Comparison of ENCODE assay signal across 22 cellular contexts in genomic region chr6:2187826-2188225, GRCh38. TPM values are rescaled to one million over a fixed set of nuclear protein-coding genes. Genes with fewer than 3 reads are reported as not detected.
DNase-seq lines count a peak whose midpoint lies in the region; ATAC-seq, FAIRE-seq and TF ChIP-seq lines count a peak whose summit lies in the region.
"Had no signal": no experiment of that assay in that cellular context is flagged by ENCODE, and none has a peak within 500 bp of the region (broad histone marks: within the 10 kb centered on the region; RNA-seq: fewer than 3 reads in every experiment).

No MANE protein-coding gene starts in this region.

- FAIRE-seq in GM18507 (lab: Jason Lieb, UNC) (peak; percentile 66), RCC 7860 (lab: Jason Lieb, UNC) (no peak)
- FAIRE-seq: A204.1 had no signal

- H3K36me3 ChIP-seq in testis (ENCODE audit: low read depth, missing control alignments): no peaks in the 10 kb centered on the region
- H3K36me3 ChIP-seq: HAP-1 had no signal

- TF ChIP-seq CTCF in epithelial cell of proximal tubule (conservative IDR thresholded peaks at IDR 0.05; ENCODE audit: low read depth, low read length): no peak
- TF ChIP-seq CTCF in testis (IDR thresholded peaks at IDR 0.05): no peak

- ATAC-seq in HG03342 (IDR thresholded peaks at IDR 0.05; ENCODE audit: unreplicated experiment) (peak; percentile 45), HG03159 (IDR thresholded peaks at IDR 0.05; ENCODE audit: unreplicated experiment) (no peak)
- ATAC-seq: SK-N-SH treated with all-trans-retinoic acid at 6 μM for 48 hours had no signal

- no peaks in the 10 kb centered on the region for H3K9me3 ChIP-seq in testis
- H3K9me3 ChIP-seq: HAP-1 had no signal

- WGBS in testis, 2 donors: 85 to 86% methylated on average over 3 of the region's 3 CpGs

- DNase-seq in GM18507 (ENCODE audit: extremely low spot score, insufficient read length, low read depth) (no peak), GM19238 (ENCODE audit: insufficient read length, low spot score) (peak; percentile 8), epithelial cell of proximal tubule (ENCODE audit: low read depth) (peak; percentile 42), RCC 7860 (ENCODE audit: low spot score) (no peak), testis (no peak)
- DNase-seq in activated CD8-positive, alpha-beta memory T cell treated with anti-CD3 and anti-CD28 coated beads, Interleukin-2, amount 50 U/mL, for 48 hours: no peak
- DNase-seq: DMS53; GDM1; GM23248; KBM-7; NCI-H1105; NCI-H2029 treated with DMSO at 0.1 percent for 48 hours; NCI-H226; NCI-H524; NCI-H774; NK-92 treated with Interleukin-12 subunit alpha and Interleukin-12 subunit beta, amount 100 ng/mL, for 24 hours had no signal

- H3K4me3 ChIP-seq in epithelial cell of proximal tubule (ENCODE audit: low read depth, low read length): no peak overlapping the region
- no peak overlapping the region for H3K4me3 ChIP-seq in testis
- H3K4me3 ChIP-seq: GM23248, HAP-1 had no signal

- TF ChIP-seq POLR2A in testis (IDR thresholded peaks at IDR 0.05): no peak

- intact Hi-C loops in testis (cut with DNase I; ENCODE audit: low total_unique reads): no loop called here

- H3K4me1 ChIP-seq in testis: no peaks in the 10 kb centered on the region

- no peaks in the 10 kb centered on the region for H3K27me3 ChIP-seq in testis

- no peak overlapping the region for H3K27ac ChIP-seq in testis
- H3K27ac ChIP-seq: GM23248, HL-60 had no signal

RNA-seq across cellular contexts. Expression of gene GMDS, which starts 57.6 kb away (rescaled TPM):
- total RNA-seq in epithelial cell of proximal tubule: 17.9 and 22.1 TPM in 2 replicates
- total RNA-seq in testis: 10 to 100 TPM; 22.2 to 31.1 TPM
- polyA plus RNA-seq in testis (ENCODE audit: insufficient read depth, low read depth, low replicate concordance): 19.6 TPM

Comparison
In these comparisons a context has a peak if more than half of its experiments do, and no peak if none do; other contexts are left out.
1. DNase-seq: peak in GM19238 (single experiment) and epithelial cell of proximal tubule (single experiment); none in GM18507 (single experiment), RCC 7860 (single experiment), testis (single experiment) and activated CD8-positive, alpha-beta memory T cell treated with anti-CD3 and anti-CD28 coated beads, Interleukin-2, amount 50 U/mL, for 48 hours (single experiment).